ENCODE assay signal across 6 cellular contexts in the genomic region with DNA sequence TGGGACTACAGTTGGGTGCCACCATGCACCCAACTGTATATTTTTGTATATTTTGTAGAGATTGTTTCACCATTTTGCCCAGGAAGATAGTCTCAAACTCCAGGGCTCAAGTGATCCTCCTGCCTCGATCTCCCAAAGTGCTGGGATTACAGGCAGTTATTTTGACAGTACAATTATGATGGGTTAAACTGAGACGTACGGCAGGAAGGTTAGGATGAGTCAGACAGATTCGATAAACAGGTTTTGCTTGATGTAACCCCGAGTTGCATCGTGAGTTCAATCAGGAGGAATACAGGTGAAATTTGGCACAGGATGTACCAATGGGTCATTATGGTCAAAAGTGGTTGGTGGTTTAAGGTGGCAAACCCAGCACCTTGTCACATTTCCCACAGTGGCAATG.
A peak's percentile ranks its signal among the peaks of the same experiment; 100 is the strongest.
DNase-seq lines count a peak whose midpoint lies in the region; ATAC-seq, FAIRE-seq and TF ChIP-seq lines count a peak whose summit lies in the region.
"Not testable (repeated sequence)": the region's sequence is repeated elsewhere in the genome, so short reads cannot be mapped to it uniquely, and the experiment has no call there.

No MANE protein-coding gene starts in this region.

- H3K4me3 ChIP-seq in HCT116 (replicated peaks in 1 of 2; ENCODE audit: low read depth in 1 of 2, low read length in 2 of 2); RWPE2 (ENCODE audit: severe bottlenecking); bronchial epithelial cell (ENCODE audit: low read depth, low read length); epithelial cell of esophagus (ENCODE audit: low read length): not testable (repeated sequence)

- not testable (repeated sequence) for H3K4me1 ChIP-seq in HCT116 (ENCODE audit: control insufficient read depth in 1 of 2, insufficient read depth in 2 of 2, low read length in 2 of 2); RWPE2 (ENCODE audit: insufficient read depth, poor library complexity, severe bottlenecking)

- not testable (repeated sequence) for H3K9ac ChIP-seq in HCT116 (ENCODE audit: low read length)

- RAD21 ChIA-PET in HCT116 (lab: Charles Lee; ENCODE audit: low non-redundant PET in 1 of 2, low total read pairs in 2 of 2, uncharacterized antibody in 2 of 2, unreplicated experiment in 2 of 2), result not testable (repeated sequence)

- H4K20me1 ChIP-seq in HCT116 (ENCODE audit: insufficient read depth), result not testable (repeated sequence)

- H3K9me2 ChIP-seq in HCT116 (ENCODE audit: insufficient read depth), result not testable (repeated sequence)

- BruUV-seq in HCT116 (replicated peaks; lab: Mats Ljungman, UMichigan), result not testable (repeated sequence)

- ATAC-seq in HCT116 (peak; percentile 46; the same call in 1 of the 2 replicates), RWPE2 (ENCODE audit: low read depth) (peak; percentile 23; the same call in 1 of the 3 replicates)
- peak; percentile 36 for ATAC-seq in activated CD8-positive, alpha-beta memory T cell treated with anti-CD3 and anti-CD28 coated beads, Interleukin-2, amount 10 ng/mL, durations not matched to agents 7 days and 5 days
- ATAC-seq in stimulated activated effector memory CD8-positive, alpha-beta T cell treated with anti-CD3 and anti-CD28 coated beads, Interleukin-12 subunit alpha, Interleukin-12 subunit beta, amount 100 ng/mL, for 72 hours, result peak; percentile 66

- H3K4me3 Mint-ChIP-seq in activated CD8-positive, alpha-beta memory T cell treated with anti-CD3 and anti-CD28 coated beads, Interleukin-2, amount 10 ng/mL, durations not matched to agents 7 days and 5 days; stimulated activated effector memory CD8-positive, alpha-beta T cell treated with anti-CD3 and anti-CD28 coated beads, Interleukin-12 subunit alpha, Interleukin-12 subunit beta, amount 100 ng/mL, for 72 hours: not testable (repeated sequence)

- not testable (repeated sequence) for H3K9me3 ChIP-seq in HCT116 (ENCODE audit: control insufficient read depth in 1 of 2, insufficient read depth in 1 of 2, low read depth in 1 of 2, low read length in 2 of 2); RWPE2 (ENCODE audit: severe bottlenecking)

- POLR2A ChIA-PET in HCT116 (lab: Charles Lee), result not testable (repeated sequence)

- H3K4me2 ChIP-seq in HCT116 (ENCODE audit: low read length), result 0 out of 2 replicates have a peak overlapping the region, but pooled peaks have one; percentile 17

- peaks cover 15% of the 10 kb centered on the region for H3K27me3 Mint-ChIP-seq in activated CD8-positive, alpha-beta memory T cell treated with anti-CD3 and anti-CD28 coated beads, Interleukin-2, amount 10 ng/mL, durations not matched to agents 7 days and 5 days

- not testable (repeated sequence) for H3K9me3 Mint-ChIP-seq in activated CD8-positive, alpha-beta memory T cell treated with anti-CD3 and anti-CD28 coated beads, Interleukin-2, amount 10 ng/mL, durations not matched to agents 7 days and 5 days (ENCODE audit: low read depth); stimulated activated effector memory CD8-positive, alpha-beta T cell treated with anti-CD3 and anti-CD28 coated beads, Interleukin-12 subunit alpha, Interleukin-12 subunit beta, amount 100 ng/mL, for 72 hours

- not testable (repeated sequence) for H3K79me2 ChIP-seq in HCT116 (ENCODE audit: insufficient read depth, low read length)

- CTCF ChIA-PET in HCT116 (lab: Charles Lee); activated CD8-positive, alpha-beta memory T cell treated with anti-CD3 and anti-CD28 coated beads, Interleukin-2, amount 10 ng/mL, durations not matched to agents 7 days and 5 days (lab: Charles Lee): not testable (repeated sequence)

- H3K36me3 Mint-ChIP-seq in activated CD8-positive, alpha-beta memory T cell treated with anti-CD3 and anti-CD28 coated beads, Interleukin-2, amount 10 ng/mL, durations not matched to agents 7 days and 5 days; stimulated activated effector memory CD8-positive, alpha-beta T cell treated with anti-CD3 and anti-CD28 coated beads, Interleukin-12 subunit alpha, Interleukin-12 subunit beta, amount 100 ng/mL, for 72 hours: not testable (repeated sequence)

- not testable (repeated sequence) for H3K27ac Mint-ChIP-seq in activated CD8-positive, alpha-beta memory T cell treated with anti-CD3 and anti-CD28 coated beads, Interleukin-2, amount 10 ng/mL, durations not matched to agents 7 days and 5 days; stimulated activated effector memory CD8-positive, alpha-beta T cell treated with anti-CD3 and anti-CD28 coated beads, Interleukin-12 subunit alpha, Interleukin-12 subunit beta, amount 100 ng/mL, for 72 hours

- not testable (repeated sequence) for TF ChIP-seq CTCF in HCT116 (IDR thresholded peaks at IDR 0.05 in 2 of 3, conservative IDR thresholded peaks at IDR 0.05 in 1 of 3; ENCODE audit: borderline replicate concordance in 1 of 3, insufficient read depth in 1 of 3, low read depth in 2 of 3, low read length in 2 of 3); RWPE2 (IDR thresholded peaks at IDR 0.05; ENCODE audit: poor library complexity, severe bottlenecking); bronchial epithelial cell (IDR thresholded peaks at IDR 0.05; ENCODE audit: insufficient read depth, low read length, severe bottlenecking); epithelial cell of esophagus (IDR thresholded peaks at IDR 0.05; ENCODE audit: insufficient read depth, low read depth, low read length, missing control alignments)

- not testable (repeated sequence) for DNase-seq in HCT116 (ENCODE audit: low read depth, low spot score); RWPE2 (ENCODE audit: low spot score); activated CD8-positive, alpha-beta memory T cell treated with anti-CD3 and anti-CD28 coated beads, Interleukin-2, amount 10 ng/mL, durations not matched to agents 7 days and 5 days; stimulated activated effector memory CD8-positive, alpha-beta T cell treated with anti-CD3 and anti-CD28 coated beads, Interleukin-12 subunit alpha, Interleukin-12 subunit beta, amount 100 ng/mL, for 72 hours (ENCODE audit: low spot score in 2 of 2)
- DNase-seq in bronchial epithelial cell (ENCODE audit: low read depth) (peak; percentile 38), epithelial cell of esophagus (ENCODE audit: low read depth) (peak; percentile 49)

- H3K36me3 ChIP-seq in HCT116 (ENCODE audit: control insufficient read depth in 1 of 2, insufficient read depth in 2 of 2, low read length in 2 of 2); RWPE2 (ENCODE audit: low read depth); bronchial epithelial cell (ENCODE audit: control insufficient read depth, insufficient read depth, low read length): not testable (repeated sequence)

- not testable (repeated sequence) for H3K4me1 Mint-ChIP-seq in activated CD8-positive, alpha-beta memory T cell treated with anti-CD3 and anti-CD28 coated beads, Interleukin-2, amount 10 ng/mL, durations not matched to agents 7 days and 5 days; stimulated activated effector memory CD8-positive, alpha-beta T cell treated with anti-CD3 and anti-CD28 coated beads, Interleukin-12 subunit alpha, Interleukin-12 subunit beta, amount 100 ng/mL, for 72 hours

- intact Hi-C loops in HCT116 (cut with micrococcal nuclease), result not testable (repeated sequence)

- TF ChIP-seq POLR2A in HCT116 (IDR thresholded peaks at IDR 0.05; ENCODE audit: borderline replicate concordance, extremely low read depth, insufficient read depth, insufficient read length), result not testable (repeated sequence)

- not testable (repeated sequence) for TF ChIP-seq RAD21 in HCT116 (IDR thresholded peaks at IDR 0.05; ENCODE audit: low read depth)

- H3K27me3 ChIP-seq in HCT116 (ENCODE audit: insufficient read depth, low read length); RWPE2 (ENCODE audit: insufficient read depth, poor library complexity, severe bottlenecking); bronchial epithelial cell (ENCODE audit: control insufficient read depth, insufficient read depth, low read length): not testable (repeated sequence)

- not testable (repeated sequence) for FAIRE-seq in bronchial epithelial cell (lab: Jason Lieb, UNC)

- not testable (repeated sequence) for H2AFZ ChIP-seq in HCT116 (ENCODE audit: low read depth, low read length, poor library complexity, severe bottlenecking)

- H3K27ac ChIP-seq in HCT116 (ENCODE audit: low read depth, low read length); RWPE2 (ENCODE audit: poor library complexity, severe bottlenecking): not testable (repeated sequence)
